17 cellular contexts compared by ENCODE assay signal in genomic region chr14:72701610-72702009, GRCh38.
DNase-seq lines count a peak whose midpoint lies in the region; ATAC-seq and TF ChIP-seq lines count a peak whose summit lies in the region.
"Had no signal": no experiment of that assay in that cellular context is flagged by ENCODE, and none has a peak within 500 bp of the region (broad histone marks: within the 10 kb centered on the region; RNA-seq: fewer than 3 reads in every experiment).

No MANE protein-coding gene starts in this region.

- H3K27me3 ChIP-seq in GM23248 (replicated peaks; ENCODE audit: insufficient read depth) = no peaks in the 10 kb centered on the region
- H3K27me3 ChIP-seq: breast epithelium, pancreas, testis had no signal

- peaks cover 7% of the 10 kb centered on the region for H3K27me3 Mint-ChIP-seq in brain
- H3K27me3 Mint-ChIP-seq: activated naive CD4-positive, alpha-beta T cell treated with anti-CD3 and anti-CD28 coated beads, Interleukin-2, amount 50 U/mL, for 24 hours had no signal

- H3K4me3 ChIP-seq in GM23248 = no peak overlapping the region
- H3K4me3 ChIP-seq: breast epithelium, pancreas, testis had no signal

- in situ Hi-C loops in GM23248 (cut with MboI) = no loop called here

- WGBS in GM23248 (ENCODE audit: low coverage in 1 of 2, low lambda C conversion rate in 2 of 2, missing lambda C conversion rate in 2 of 2), 2 experiments = 30 to 37% methylated on average over 7 of the region's 7 CpGs

- H3K36me3 Mint-ChIP-seq in brain = peaks cover 7% of the 10 kb centered on the region
- H3K36me3 Mint-ChIP-seq: activated naive CD4-positive, alpha-beta T cell treated with anti-CD3 and anti-CD28 coated beads, Interleukin-2, amount 50 U/mL, for 24 hours had no signal

- H3K9me3 Mint-ChIP-seq in brain = peaks cover 0 to 4% (median 0%) of the 10 kb centered on the region in 5 experiments
- H3K9me3 Mint-ChIP-seq: activated naive CD4-positive, alpha-beta T cell treated with anti-CD3 and anti-CD28 coated beads, Interleukin-2, amount 50 U/mL, for 24 hours had no signal

- peak overlapping the region in 4 of 5 experiments; percentile 21 to 42 (median 32) for H3K4me3 Mint-ChIP-seq in brain
- H3K4me3 Mint-ChIP-seq: activated naive CD4-positive, alpha-beta T cell treated with anti-CD3 and anti-CD28 coated beads, Interleukin-2, amount 50 U/mL, for 24 hours had no signal

- H2AFZ ChIP-seq in GM23248 = no peak overlapping the region

- peaks cover 19% of the 10 kb centered on the region for H3F3A ChIP-seq in GM23248 (ENCODE audit: insufficient read depth)

- H3K9ac ChIP-seq in GM23248 = peak overlapping the region; percentile 21; the same call in 1 of the 2 replicates

- H3K4me1 Mint-ChIP-seq in brain = peaks cover 39% of the 10 kb centered on the region
- H3K4me1 Mint-ChIP-seq: activated naive CD4-positive, alpha-beta T cell treated with anti-CD3 and anti-CD28 coated beads, Interleukin-2, amount 50 U/mL, for 24 hours had no signal

- H3K4me2 ChIP-seq in GM23248 (ENCODE audit: unreplicated experiment) = no peak overlapping the region

- no peaks in the 10 kb centered on the region for H3K9me3 ChIP-seq in GM23248 (ENCODE audit: low read depth)
- H3K9me3 ChIP-seq: breast epithelium, pancreas, testis had no signal

- TF ChIP-seq CTCF in brain (conservative IDR thresholded peaks at IDR 0.05) = no peak

- H3K4me1 ChIP-seq in GM23248 (ENCODE audit: insufficient read depth) = peaks cover 25% of the 10 kb centered on the region
- H3K4me1 ChIP-seq: breast epithelium, pancreas had no signal

- peak overlapping the region; percentile 96 for H3K27ac ChIP-seq in GM23248
- H3K27ac ChIP-seq: breast epithelium, pancreas, testis had no signal

- ATAC-seq in GM21528 (IDR thresholded peaks at IDR 0.05; ENCODE audit: low FRiP score, unreplicated experiment) = no peak

- no peaks in the 10 kb centered on the region for H3K36me3 ChIP-seq in GM23248 (ENCODE audit: low read depth)
- H3K36me3 ChIP-seq: breast epithelium, pancreas had no signal

- no peaks in the 10 kb centered on the region for H4K20me1 ChIP-seq in GM23248 (ENCODE audit: insufficient read depth)

- DNase-seq in AG20443 (ENCODE audit: low spot score) (peak; percentile 66), GM23248 (peak; percentile 76), kidney tubule cell (ENCODE audit: low spot score) (peak; percentile 29), SHP77 treated with DMSO at 0.1 percent for 48 hours (lab: John Stamatoyannopoulos, UW) (no peak), glomerular visceral epithelial cell (ENCODE audit: extremely low spot score) (no peak)
- DNase-seq in stimulated activated CD4-positive, alpha-beta T cell treated with anti-CD3 and anti-CD28 coated beads, Interleukin-4, amount 100 ng/mL, for 4 hours = no peak
- DNase-seq: activated CD4-positive, CD25-positive, alpha-beta regulatory T cell treated with anti-CD3 and anti-CD28 coated beads, Interleukin-2, amount 50 U/mL, for 72 hours; activated CD8-positive, alpha-beta memory T cell treated with anti-CD3 and anti-CD28 coated beads, Interleukin-2, amount 50 U/mL, for 4 hours; islet precursor cell; NCI-H2227 treated with DMSO at 0.1 percent for 48 hours; pancreas; T-helper 1 cell; testis had no signal

- H3K79me2 ChIP-seq in GM23248 (ENCODE audit: insufficient read depth) = no peaks in the 10 kb centered on the region

- peak overlapping the region; percentile 85 to 95 (median 90) for H3K27ac Mint-ChIP-seq in brain
- H3K27ac Mint-ChIP-seq: activated naive CD4-positive, alpha-beta T cell treated with anti-CD3 and anti-CD28 coated beads, Interleukin-2, amount 50 U/mL, for 24 hours had no signal

- no peaks in the 10 kb centered on the region for H3K9me2 ChIP-seq in GM23248 (ENCODE audit: insufficient read depth)

Comparison
In these comparisons a context has a peak if more than half of its experiments do, and no peak if none do; other contexts are left out.
1. DNase-seq: peak in AG20443 (single experiment), GM23248 (single experiment) and kidney tubule cell (single experiment); none in stimulated activated CD4-positive, alpha-beta T cell treated with anti-CD3 and anti-CD28 coated beads, Interleukin-4, amount 100 ng/mL, for 4 hours (0 of 2), SHP77 treated with DMSO at 0.1 percent for 48 hours (single experiment) and glomerular visceral epithelial cell (single experiment).